Comparison of ENCODE assay signal across 1 cellular context in the genomic region with DNA sequence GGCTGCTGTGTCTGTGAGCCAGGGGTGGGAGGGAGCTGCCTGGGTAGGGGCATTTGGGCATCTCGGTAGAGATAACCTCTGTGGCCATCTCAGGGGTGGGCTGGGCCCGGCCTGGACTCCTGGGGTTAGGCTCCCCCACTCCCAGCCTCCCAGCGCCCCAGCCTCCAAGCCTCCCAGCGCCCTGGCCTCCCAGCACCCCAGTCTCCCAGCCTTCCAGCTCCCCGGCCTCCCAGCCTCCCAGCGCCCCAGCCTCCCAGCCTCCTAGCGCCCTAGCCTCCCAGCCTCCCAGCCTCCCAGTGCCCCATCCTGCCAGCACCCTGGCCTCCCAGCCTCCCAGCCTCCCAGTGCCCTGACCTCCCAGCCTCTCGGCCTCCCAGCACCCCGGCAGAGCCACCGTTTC.
TF ChIP-seq lines count a peak whose summit lies in the region.

No MANE protein-coding gene starts in this region.

TF ChIP-seq in HepG2, 621 proteins besides CTCF, POLR2A, EP300 and RAD21:
- TF ChIP-seq, protein P1, sequence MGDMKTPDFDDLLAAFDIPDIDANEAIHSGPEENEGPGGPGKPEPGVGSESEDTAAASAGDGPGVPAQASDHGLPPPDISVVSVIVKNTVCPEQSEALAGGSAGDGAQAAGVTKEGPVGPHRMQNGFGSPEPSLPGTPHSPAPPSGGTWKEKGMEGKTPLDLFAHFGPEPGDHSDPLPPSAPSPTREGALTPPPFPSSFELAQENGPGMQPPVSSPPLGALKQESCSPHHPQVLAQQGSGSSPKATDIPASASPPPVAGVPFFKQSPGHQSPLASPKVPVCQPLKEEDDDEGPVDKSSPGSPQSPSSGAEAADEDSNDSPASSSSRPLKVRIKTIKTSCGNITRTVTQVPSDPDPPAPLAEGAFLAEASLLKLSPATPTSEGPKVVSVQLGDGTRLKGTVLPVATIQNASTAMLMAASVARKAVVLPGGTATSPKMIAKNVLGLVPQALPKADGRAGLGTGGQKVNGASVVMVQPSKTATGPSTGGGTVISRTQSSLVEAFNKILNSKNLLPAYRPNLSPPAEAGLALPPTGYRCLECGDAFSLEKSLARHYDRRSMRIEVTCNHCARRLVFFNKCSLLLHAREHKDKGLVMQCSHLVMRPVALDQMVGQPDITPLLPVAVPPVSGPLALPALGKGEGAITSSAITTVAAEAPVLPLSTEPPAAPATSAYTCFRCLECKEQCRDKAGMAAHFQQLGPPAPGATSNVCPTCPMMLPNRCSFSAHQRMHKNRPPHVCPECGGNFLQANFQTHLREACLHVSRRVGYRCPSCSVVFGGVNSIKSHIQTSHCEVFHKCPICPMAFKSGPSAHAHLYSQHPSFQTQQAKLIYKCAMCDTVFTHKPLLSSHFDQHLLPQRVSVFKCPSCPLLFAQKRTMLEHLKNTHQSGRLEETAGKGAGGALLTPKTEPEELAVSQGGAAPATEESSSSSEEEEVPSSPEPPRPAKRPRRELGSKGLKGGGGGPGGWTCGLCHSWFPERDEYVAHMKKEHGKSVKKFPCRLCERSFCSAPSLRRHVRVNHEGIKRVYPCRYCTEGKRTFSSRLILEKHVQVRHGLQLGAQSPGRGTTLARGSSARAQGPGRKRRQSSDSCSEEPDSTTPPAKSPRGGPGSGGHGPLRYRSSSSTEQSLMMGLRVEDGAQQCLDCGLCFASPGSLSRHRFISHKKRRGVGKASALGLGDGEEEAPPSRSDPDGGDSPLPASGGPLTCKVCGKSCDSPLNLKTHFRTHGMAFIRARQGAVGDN (CRISPR knock-in tag; IDR thresholded peaks at IDR 0.05) = no peak
- TF ChIP-seq, protein P2, sequence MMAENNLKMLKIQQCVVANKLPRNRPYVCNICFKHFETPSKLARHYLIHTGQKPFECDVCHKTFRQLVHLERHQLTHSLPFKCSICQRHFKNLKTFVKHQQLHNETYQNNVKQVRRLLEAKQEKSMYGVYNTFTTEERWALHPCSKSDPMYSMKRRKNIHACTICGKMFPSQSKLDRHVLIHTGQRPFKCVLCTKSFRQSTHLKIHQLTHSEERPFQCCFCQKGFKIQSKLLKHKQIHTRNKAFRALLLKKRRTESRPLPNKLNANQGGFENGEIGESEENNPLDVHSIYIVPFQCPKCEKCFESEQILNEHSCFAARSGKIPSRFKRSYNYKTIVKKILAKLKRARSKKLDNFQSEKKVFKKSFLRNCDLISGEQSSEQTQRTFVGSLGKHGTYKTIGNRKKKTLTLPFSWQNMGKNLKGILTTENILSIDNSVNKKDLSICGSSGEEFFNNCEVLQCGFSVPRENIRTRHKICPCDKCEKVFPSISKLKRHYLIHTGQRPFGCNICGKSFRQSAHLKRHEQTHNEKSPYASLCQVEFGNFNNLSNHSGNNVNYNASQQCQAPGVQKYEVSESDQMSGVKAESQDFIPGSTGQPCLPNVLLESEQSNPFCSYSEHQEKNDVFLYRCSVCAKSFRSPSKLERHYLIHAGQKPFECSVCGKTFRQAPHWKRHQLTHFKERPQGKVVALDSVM (CRISPR knock-in tag; IDR thresholded peaks at IDR 0.05) = peak; percentile 17; the same call in 1 of the 2 replicates
